In genomic region chr6:21679761-21680265, GRCh38 we compare ENCODE assay signal across 11 cellular contexts.
A peak's percentile ranks its signal among the peaks of the same experiment; 100 is the strongest.
DNase-seq lines count a peak whose midpoint lies in the region; ATAC-seq, FAIRE-seq and TF ChIP-seq lines count a peak whose summit lies in the region.
"Had no signal": no experiment of that assay in that cellular context is flagged by ENCODE, and none has a peak within 500 bp of the region (broad histone marks: within the 10 kb centered on the region; RNA-seq: fewer than 3 reads in every experiment).

No MANE protein-coding gene starts in this region.

- TF ChIP-seq POLR2A in lower leg skin (IDR thresholded peaks at IDR 0.05) = no peak

- H3K4me3 ChIP-seq in hepatocyte = no peak overlapping the region
- H3K4me3 ChIP-seq in lower leg skin (ENCODE audit: low read depth, poor library complexity, severe bottlenecking) = no peak overlapping the region
- H3K4me3 ChIP-seq: heart left ventricle had no signal

- WGBS in hepatocyte (ENCODE audit: low lambda C conversion rate, missing lambda C conversion rate) = 65% methylated on average over 2 of the region's 2 CpGs
- 65 to 68% methylated on average over 2 of the region's 2 CpGs for WGBS in lower leg skin, 2 donors

- no peaks in the 10 kb centered on the region for H3K9me2 ChIP-seq in hepatocyte (replicated peaks; ENCODE audit: insufficient read depth)

- H4K20me1 ChIP-seq in hepatocyte (ENCODE audit: insufficient read depth, poor library complexity, severe bottlenecking) = peaks cover 3% of the 10 kb centered on the region

- H3K4me2 ChIP-seq in hepatocyte = no peak overlapping the region

- TF ChIP-seq CTCF in hepatocyte (IDR thresholded peaks at IDR 0.05; ENCODE audit: poor library complexity) (no peak), lower leg skin (IDR thresholded peaks at IDR 0.05) (no peak)

- ATAC-seq in GM18858 (IDR thresholded peaks at IDR 0.05; ENCODE audit: unreplicated experiment) = no peak
- ATAC-seq: heart left ventricle had no signal

- H3K36me3 ChIP-seq in hepatocyte (replicated peaks; ENCODE audit: insufficient read depth, low read depth) = no peaks in the 10 kb centered on the region
- H3K36me3 ChIP-seq: heart left ventricle had no signal

- intact Hi-C loops in lower leg skin (cut with DNase I; ENCODE audit: low total_unique reads) = no loop called here

- no peaks in the 10 kb centered on the region for H3K9me3 ChIP-seq in hepatocyte (ENCODE audit: low read depth)
- H3K9me3 ChIP-seq: heart left ventricle had no signal

- no peak overlapping the region for H2AFZ ChIP-seq in hepatocyte

- H3K79me2 ChIP-seq in hepatocyte = peaks cover 4% of the 10 kb centered on the region

- H3K4me1 ChIP-seq in hepatocyte (ENCODE audit: insufficient read depth) = no peaks in the 10 kb centered on the region
- H3K4me1 ChIP-seq: heart left ventricle had no signal

- FAIRE-seq in urothelium cell line (lab: Jason Lieb, UNC) = no peak

- H3K27ac ChIP-seq in hepatocyte = no peak overlapping the region
- H3K27ac ChIP-seq: heart left ventricle had no signal

- H3K27me3 ChIP-seq in hepatocyte = no peaks in the 10 kb centered on the region
- H3K27me3 ChIP-seq: heart left ventricle had no signal

- DNase-seq in HCEC 1CT = peak; percentile 47
- peak; percentile 92 for DNase-seq in astrocyte of the hippocampus (ENCODE audit: low read depth, low spot score)
- peak; percentile 41 for DNase-seq in hepatocyte (ENCODE audit: low spot score)
- peak; percentile 65 for DNase-seq in urothelium cell line (ENCODE audit: low spot score)
- no peak for DNase-seq in lower leg skin (ENCODE audit: low spot score in 2 of 2)
- no peak for DNase-seq in SHP77 treated with DMSO at 0.1 percent for 48 hours (lab: John Stamatoyannopoulos, UW)
- DNase-seq: activated T-cell treated with anti-CD3 and anti-CD28 coated beads, Interleukin-2, amount 50 U/mL, for 24 hours; heart left ventricle; NCI-H1417 treated with DMSO at 0.1 percent for 48 hours; NK-92 treated with Interleukin-12 subunit alpha and Interleukin-12 subunit beta, amount 100 ng/mL, for 24 hours had no signal

Comparison
In these comparisons a context has a peak if more than half of its experiments do, and no peak if none do; other contexts are left out.
1. DNase-seq: peak in HCEC 1CT (single experiment), astrocyte of the hippocampus (single experiment), hepatocyte (single experiment) and urothelium cell line (single experiment); none in lower leg skin (0 of 2) and SHP77 treated with DMSO at 0.1 percent for 48 hours (single experiment).